ENCODE assay signal across 8 cellular contexts in genomic region chr11:65111537-65112225, GRCh38. TPM values are rescaled to one million over a fixed set of nuclear protein-coding genes. Genes with fewer than 3 reads are reported as not detected.
DNase-seq lines count a peak whose midpoint lies in the region; ATAC-seq and TF ChIP-seq lines count a peak whose summit lies in the region.

TSS of gene TM7SF2 (plus strand) at chr11:65111872. CDS start at chr11:65112016, 144 bp downstream.

- TSS peak; percentile 4 for BruUV-seq in PC-3 (replicated peaks; lab: Mats Ljungman, UMichigan)

- no peaks in the 10 kb centered on the region for H3K27me3 Mint-ChIP-seq in CD8-positive, alpha-beta T cell (ENCODE audit: low read depth)
- no peaks in the 10 kb centered on the region for H3K27me3 Mint-ChIP-seq in IgD-negative memory B cell

- TF ChIP-seq CTCF in CD8-positive, alpha-beta T cell (IDR thresholded peaks at IDR 0.05): no peak
- no peak for TF ChIP-seq CTCF in PC-3 (conservative IDR thresholded peaks at IDR 0.05; ENCODE audit: low read depth, low read length)

- no peaks in the 10 kb centered on the region for H3F3A ChIP-seq in PC-3 (ENCODE audit: low read length, unreplicated experiment)

- H2AFZ ChIP-seq in PC-3 (ENCODE audit: low read length): peak within 1 kb of the TSS; percentile 35; the same call in 1 of the 2 replicates

- peak within 1 kb of the TSS; percentile 86 for H3K4me3 Mint-ChIP-seq in CD8-positive, alpha-beta T cell
- H3K4me3 Mint-ChIP-seq in IgD-negative memory B cell: peak within 1 kb of the TSS; percentile 84 to 95 (median 90)

- H3K9ac ChIP-seq in PC-3 (ENCODE audit: low read length): peak within 1 kb of the TSS; percentile 57

- H3K4me1 ChIP-seq in CD8-positive, alpha-beta T cell (ENCODE audit: insufficient read depth, low read length): peaks cover 46% of the 10 kb centered on the region
- peaks cover 19% of the 10 kb centered on the region for H3K4me1 ChIP-seq in PC-3 (ENCODE audit: insufficient read depth, low read length)

- peak within 1 kb of the TSS; percentile 87 for H3K27ac Mint-ChIP-seq in CD8-positive, alpha-beta T cell
- peak within 1 kb of the TSS; percentile 94 to 97 (median 94) for H3K27ac Mint-ChIP-seq in IgD-negative memory B cell

- peak within 1 kb of the TSS; percentile 97 for H3K4me2 ChIP-seq in PC-3 (ENCODE audit: low read length)

- H3K4me3 ChIP-seq in CD8-positive, alpha-beta T cell (ENCODE audit: low read depth, low read length): peak within 1 kb of the TSS; percentile 84
- peak within 1 kb of the TSS; percentile 73 for H3K4me3 ChIP-seq in PC-3 (ENCODE audit: low read length)

- peaks cover 38% of the 10 kb centered on the region for H3K4me1 Mint-ChIP-seq in CD8-positive, alpha-beta T cell (ENCODE audit: low read depth)
- peaks cover 16 to 26% (median 22%) of the 10 kb centered on the region in 3 donors for H3K4me1 Mint-ChIP-seq in IgD-negative memory B cell

- peak; percentile 83 to 96 (median 95) for DNase-seq in CD8-positive, alpha-beta T cell
- DNase-seq in PC-3 (peak; percentile 98), epithelial cell of prostate (ENCODE audit: low read depth, low spot score) (peak; percentile 69), mucosa of gallbladder (ENCODE audit: low spot score) (peak; percentile 96)
- DNase-seq in activated T-cell treated with anti-CD3 and anti-CD28 coated beads, Interleukin-2, amount 50 U/mL, for 1 hour: peak; percentile 93
- DNase-seq in stimulated activated CD8-positive, alpha-beta memory T cell treated with anti-CD3 and anti-CD28 coated beads, Interleukin-4, amount 100 ng/mL, for 24 hours (ENCODE audit: low read depth): peak; percentile 93

- H3K27ac ChIP-seq in CD8-positive, alpha-beta T cell (ENCODE audit: low read depth, low read length): peak within 1 kb of the TSS; percentile 67
- H3K27ac ChIP-seq in PC-3 (ENCODE audit: low read length): no peak within 1 kb of the TSS
- peak within 1 kb of the TSS; percentile 17 for H3K27ac ChIP-seq in epithelial cell of prostate

- no peaks in the 10 kb centered on the region for H4K20me1 ChIP-seq in PC-3 (ENCODE audit: low read length)

- POLR2A ChIA-PET in CD8-positive, alpha-beta T cell (lab: Charles Lee): interaction anchor here (0.6 to 3.5 kb wide), 12 partner anchors 9 to 748 kb away, joined by 3 to 41 read pairs (median 4); partner anchors contain the start of genes BATF2, CAPN1, FAU and MRPL49
- POLR2A ChIA-PET in PC-3 (lab: Charles Lee; ENCODE audit: unreplicated experiment): interaction anchor here (0.6 to 1.0 kb wide), 4 partner anchors 11 to 333 kb away, joined by 3 to 4 read pairs (median 3); partner anchors contain the start of genes FAU, MRPL49 and SF1

- H3K9me3 Mint-ChIP-seq in CD8-positive, alpha-beta T cell: no peaks in the 10 kb centered on the region
- H3K9me3 Mint-ChIP-seq in IgD-negative memory B cell: no peaks in the 10 kb centered on the region

- CTCF ChIA-PET in CD8-positive, alpha-beta T cell (lab: Charles Lee): interaction anchor here (0.9 to 11.8 kb wide), 20 partner anchors 7 to 267 kb away, joined by 3 to 84 read pairs (median 6); partner anchors contain the start of genes ARL2, CAPN1, CDC42BPG and CDCA5
- CTCF ChIA-PET in PC-3 (lab: Charles Lee): interaction anchor here (0.5 to 0.6 kb wide), 3 partner anchors 11 to 323 kb away, joined by 3 to 5 read pairs (median 5); partner anchors contain the start of gene MRPL49

- ATAC-seq in CD8-positive, alpha-beta T cell: peak; percentile 70
- peak; percentile 43 for ATAC-seq in GM21360 (IDR thresholded peaks at IDR 0.05; ENCODE audit: unreplicated experiment)
- peak; percentile 81 for ATAC-seq in PC-3

- H3K36me3 Mint-ChIP-seq in CD8-positive, alpha-beta T cell: peaks cover 17% of the 10 kb centered on the region
- H3K36me3 Mint-ChIP-seq in IgD-negative memory B cell: peaks cover under 1% of the 10 kb centered on the region

- intact Hi-C loops in CD8-positive, alpha-beta T cell (cut with DNase I, micrococcal nuclease): loop anchor here (1.0 to 10.0 kb wide), 9 partner anchors 15 to 396 kb away; partner anchors contain the start of genes CAPN1 (in 1 of the 2), CDC42BPG (in 1 of the 2), EHD1 (in 1 of the 2) and POLA2 (in 1 of the 2)
- intact Hi-C loops in PC-3 (cut with micrococcal nuclease): no loop called here

- peaks cover 16% of the 10 kb centered on the region for H3K79me2 ChIP-seq in PC-3 (ENCODE audit: low read length)

- H3K9me3 ChIP-seq in CD8-positive, alpha-beta T cell (ENCODE audit: low read length): no peaks in the 10 kb centered on the region
- H3K9me3 ChIP-seq in PC-3 (ENCODE audit: low read length): no peaks in the 10 kb centered on the region

- no peaks in the 10 kb centered on the region for H3K9me2 ChIP-seq in PC-3 (replicated peaks; ENCODE audit: low read length)

- H3K27me3 ChIP-seq in CD8-positive, alpha-beta T cell (ENCODE audit: insufficient read depth, low read length): no peaks in the 10 kb centered on the region
- no peaks in the 10 kb centered on the region for H3K27me3 ChIP-seq in PC-3 (ENCODE audit: low read length)

- peaks cover 10% of the 10 kb centered on the region for H3K36me3 ChIP-seq in CD8-positive, alpha-beta T cell (ENCODE audit: insufficient read depth, low read length)
- H3K36me3 ChIP-seq in PC-3 (ENCODE audit: low read depth, low read length): no peaks in the 10 kb centered on the region

RNA-seq across cellular contexts. Expression of gene TM7SF2, which starts in this region (rescaled TPM):
- 10 to 100 TPM; 20.7 to 23.8 TPM for total RNA-seq in CD8-positive, alpha-beta T cell
- polyA plus RNA-seq in IgD-negative memory B cell: 18.2 TPM
- total RNA-seq in PC-3 (2014; rRNA removed): 38.4 and 44.2 TPM in 2 replicates
- 184 TPM for total RNA-seq in mucosa of gallbladder
